In the genomic region with DNA sequence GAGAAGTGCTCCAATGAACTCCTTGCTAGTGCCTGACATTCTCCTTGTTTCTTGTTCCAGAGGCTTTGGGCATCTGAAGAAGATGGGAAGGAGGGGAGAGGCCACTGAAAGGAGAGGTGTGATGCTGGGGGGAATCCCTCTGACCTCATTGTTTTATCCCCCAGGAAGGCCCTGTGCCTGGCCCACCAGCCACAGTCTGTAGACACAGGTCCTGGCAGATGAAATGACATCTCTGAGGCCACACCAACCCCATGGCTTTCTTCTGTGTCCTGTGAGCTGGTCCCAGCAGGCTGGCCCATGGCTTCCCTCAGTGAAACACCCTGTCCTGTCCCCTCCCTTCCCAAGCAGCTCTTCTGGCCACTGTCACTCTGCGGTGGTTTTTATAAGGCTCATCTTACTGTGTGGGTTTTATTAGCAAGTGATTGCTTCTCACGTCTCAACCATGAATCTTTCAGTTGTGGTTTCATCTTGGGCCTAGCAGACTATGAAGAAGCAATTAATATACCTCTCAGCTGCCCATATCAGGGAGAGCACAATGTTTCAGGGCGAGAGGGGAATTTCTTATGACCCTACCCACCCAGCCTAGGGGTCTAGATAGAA, we compare ENCODE assay signal across 17 cellular contexts.
"Had no signal": no experiment of that assay in that cellular context is flagged by ENCODE, and none has a peak within 500 bp of the region (broad histone marks: within the 10 kb centered on the region; RNA-seq: fewer than 3 reads in every experiment).

No MANE protein-coding gene starts in this region.

- H3K4me3 Mint-ChIP-seq: mesothelial cell of epicardium had no signal

- H3K27ac Mint-ChIP-seq: mesothelial cell of epicardium had no signal

- FAIRE-seq: astrocyte, pancreas had no signal

- H3K9me3 Mint-ChIP-seq: mesothelial cell of epicardium had no signal

- H3K27me3 ChIP-seq: cardiac muscle cell, gastroesophageal sphincter, pancreas, sigmoid colon, tibial artery, uterus had no signal

- ATAC-seq: gastroesophageal sphincter, left cardiac atrium, lower lobe of right lung, pancreas had no signal

- H3K36me3 Mint-ChIP-seq: mesothelial cell of epicardium had no signal

- H3K36me3 ChIP-seq: cardiac muscle cell, gastroesophageal sphincter, lower lobe of right lung, pancreas, sigmoid colon, tibial artery, uterus had no signal

- H3K27ac ChIP-seq: cardiac muscle cell, gastroesophageal sphincter, lower lobe of right lung, pancreas, sigmoid colon, tibial artery, uterus had no signal

- H3K4me3 ChIP-seq: cardiac muscle cell, gastroesophageal sphincter, lower lobe of right lung, pancreas, sigmoid colon, tibial artery, uterus had no signal

- H3K9me3 ChIP-seq: gastroesophageal sphincter, lower lobe of right lung, pancreas, sigmoid colon, tibial artery, uterus had no signal

- DNase-seq: activated CD4-positive, CD25-positive, alpha-beta regulatory T cell treated with anti-CD3 and anti-CD28 coated beads, Interleukin-2, amount 50 U/mL, for 72 hours; activated naive CD4-positive, alpha-beta T cell treated with Interleukin-2 at 50 U/mL for 16 hours; activated T-cell treated with anti-CD3 and anti-CD28 coated beads for 4 hours; erythroblast; left cardiac atrium; lower lobe of right lung; pancreas; sigmoid colon; stimulated activated CD4-positive, alpha-beta T cell treated with anti-CD3 and anti-CD28 coated beads, Interleukin-12 subunit alpha, Interleukin-12 subunit beta, amount 100 ng/mL, for 4 hours; stimulated activated CD4-positive, alpha-beta T cell treated with anti-CD3 and anti-CD28 coated beads, Interleukin-2, amount 100 ng/mL, for 24 hours; T1000; tibial artery; uterus had no signal

- H3K4me1 ChIP-seq: gastroesophageal sphincter, lower lobe of right lung, pancreas, sigmoid colon, tibial artery, uterus had no signal
